Comparison of ENCODE assay signal across 8 cellular contexts in genomic region chr6:29737707-29738630, GRCh38. TPM values are rescaled to one million over a fixed set of nuclear protein-coding genes. Genes with fewer than 3 reads are reported as not detected.
DNase-seq lines count a peak whose midpoint lies in the region; ATAC-seq and TF ChIP-seq lines count a peak whose summit lies in the region.

No MANE protein-coding gene starts in this region.

- no peak for TF ChIP-seq EP300 in upper lobe of left lung (IDR thresholded peaks at IDR 0.05)

- H2BK12ac ChIP-seq in neuronal stem cell (ENCODE audit: low read length), result no peak overlapping the region

- H3K4ac ChIP-seq in neuronal stem cell (ENCODE audit: low read length), result no peak overlapping the region

- H3K36me3 ChIP-seq in Panc1 (ENCODE audit: control insufficient read depth, insufficient read depth, low read length) (no peaks in the 10 kb centered on the region), neuronal stem cell (replicated peaks in 1 of 2; ENCODE audit: control insufficient read depth in 2 of 2, insufficient read depth in 2 of 2, low read length in 2 of 2) (no peaks in the 10 kb centered on the region), upper lobe of left lung (no peaks in the 10 kb centered on the region)

- no peak overlapping the region for H3K4me2 ChIP-seq in neuronal stem cell (ENCODE audit: insufficient read depth, low read length, poor library complexity, severe bottlenecking)

- 0 out of 2 replicates have a peak, but pooled peaks cover 2% of the 10 kb centered on the region for H3K27me3 ChIP-seq in Panc1 (ENCODE audit: control insufficient read depth, insufficient read depth, low read length)
- H3K27me3 ChIP-seq in neuronal stem cell (ENCODE audit: control insufficient read depth in 3 of 3, insufficient read depth in 3 of 3, low read depth in 1 of 3, low read length in 3 of 3), result peaks cover 0 to 21% (median 0%) of the 10 kb centered on the region in 3 experiments
- H3K27me3 ChIP-seq in upper lobe of left lung, result no peaks in the 10 kb centered on the region

- no TSS peak for BruUV-seq in Panc1 (replicated peaks; lab: Mats Ljungman, UMichigan)

- intact Hi-C loops in Panc1 (cut with micrococcal nuclease; ENCODE audit: unreplicated experiment), result loop anchor here (1.0 to 10.0 kb wide), 2 partner anchors 97 to 267 kb away; no protein-coding TSS in a partner anchor

- H2AK5ac ChIP-seq in neuronal stem cell (ENCODE audit: low read depth, low read length), result no peak overlapping the region

- TF ChIP-seq CTCF in Panc1 (IDR thresholded peaks at IDR 0.05) (peak; percentile 87), upper lobe of left lung (IDR thresholded peaks at IDR 0.05) (peak; percentile 47 to 82 (median 62))

- H3K14ac ChIP-seq in neuronal stem cell (ENCODE audit: low read length), result no peak overlapping the region

- in situ Hi-C loops in Panc1 (cut with HindIII; ENCODE audit: low pct_unique_long_range_greater_than_20kb, low sequenced_read_pairs), result no loop called here

- no peak overlapping the region for H3K23ac ChIP-seq in neuronal stem cell (ENCODE audit: low read depth, low read length, poor library complexity)

- H3K4me3 ChIP-seq in Panc1 (ENCODE audit: low read depth in 2 of 2, low read length in 2 of 2) (no peak overlapping the region), neuronal stem cell (ENCODE audit: low read length in 2 of 2) (no peak overlapping the region), upper lobe of left lung (no peak overlapping the region)

- H2BK5ac ChIP-seq in neuronal stem cell (ENCODE audit: low read length), result no peak overlapping the region

- DNase-seq in COLO829 (ENCODE audit: low spot score) (peak; percentile 65), HEK293T (ENCODE audit: extremely low spot score) (peak; percentile 65), Panc1 (ENCODE audit: low read depth, low spot score) (peak; percentile 62), fibroblast of peridontal ligament (ENCODE audit: extremely low read depth) (peak; percentile 69), neuronal stem cell (ENCODE audit: low spot score) (peak; percentile 40), upper lobe of left lung (peak in 1 of 2 donors; percentile 74)
- peak; percentile 69 to 74 for DNase-seq in activated T-cell treated with anti-CD3 and anti-CD28 coated beads, Interleukin-2, amount 50 U/mL, for 48 hours

- no CpG with 5 or more reads among the region's 9 CpGs for WGBS in neuronal stem cell (ENCODE audit: extremely low coverage in 2 of 2, insufficient read length in 2 of 2, insufficient replicate concordance in 1 of 2), 2 donors
- 53 to 61% methylated on average over 6 to 9 of the region's 9 CpGs for WGBS in upper lobe of left lung, 2 donors

- TF ChIP-seq POLR2A in upper lobe of left lung (IDR thresholded peaks at IDR 0.05), result no peak

- H2AFZ ChIP-seq in neuronal stem cell (ENCODE audit: low read length), result no peak overlapping the region

- H3K79me1 ChIP-seq in neuronal stem cell (ENCODE audit: low read depth, low read length), result no peaks in the 10 kb centered on the region

- no peak overlapping the region for H4K91ac ChIP-seq in neuronal stem cell (ENCODE audit: low read depth, low read length, poor library complexity)

- H3K18ac ChIP-seq in neuronal stem cell (ENCODE audit: low read length), result no peak overlapping the region

- H4K8ac ChIP-seq in neuronal stem cell (ENCODE audit: low read depth, low read length), result no peak overlapping the region

- H3K9me3 ChIP-seq in Panc1 (ENCODE audit: control insufficient read depth, insufficient read depth, low read depth, low read length), result no peaks in the 10 kb centered on the region
- no peaks in the 10 kb centered on the region for H3K9me3 ChIP-seq in neuronal stem cell (replicated peaks in 1 of 2; ENCODE audit: control insufficient read depth in 2 of 2, insufficient read depth in 1 of 2, low read depth in 1 of 2, low read length in 2 of 2)
- no peaks in the 10 kb centered on the region for H3K9me3 ChIP-seq in upper lobe of left lung

- H3K27ac ChIP-seq in Panc1 (ENCODE audit: low read length), result no peak overlapping the region
- no peak overlapping the region for H3K27ac ChIP-seq in neuronal stem cell (replicated peaks; ENCODE audit: low read length)
- H3K27ac ChIP-seq in upper lobe of left lung, result no peak overlapping the region

- no peak overlapping the region for H2BK15ac ChIP-seq in neuronal stem cell (ENCODE audit: low read length)

- H3K4me1 ChIP-seq in Panc1 (ENCODE audit: control insufficient read depth, insufficient read depth, low read length) (no peaks in the 10 kb centered on the region), neuronal stem cell (ENCODE audit: control insufficient read depth in 2 of 2, insufficient read depth in 1 of 2, low read depth in 1 of 2, low read length in 2 of 2) (no peaks in the 10 kb centered on the region), upper lobe of left lung (no peaks in the 10 kb centered on the region)

- no peak overlapping the region for H3K9ac ChIP-seq in neuronal stem cell (ENCODE audit: low read depth, low read length, poor library complexity)

- POLR2A ChIA-PET in HEK293T (lab: Yijun Ruan, JAX) (interaction anchor here (0.6 to 1.1 kb wide), 4 partner anchors 9 to 96 kb away, joined by 3 to 4 read pairs (median 3); no protein-coding TSS in a partner anchor), Panc1 (lab: Charles Lee) (no interaction called here)

- CTCF ChIA-PET in HEK293T (lab: Yijun Ruan, JAX) (interaction anchor here (0.6 to 2.7 kb wide), 13 partner anchors 11 to 102 kb away, joined by 3 to 22 read pairs (median 3); no protein-coding TSS in a partner anchor), Panc1 (lab: Charles Lee) (interaction anchor here (0.6 to 1.0 kb wide), 4 partner anchors 11 to 579 kb away, joined by 3 to 8 read pairs (median 4); no protein-coding TSS in a partner anchor)

- ATAC-seq in Panc1 (peak; percentile 94), upper lobe of left lung (ENCODE audit: low FRiP score in 2 of 2) (peak; percentile 81 to 91), HG03135 (IDR thresholded peaks at IDR 0.05; ENCODE audit: unreplicated experiment) (no peak)

- no peak overlapping the region for H2BK120ac ChIP-seq in neuronal stem cell (ENCODE audit: low read depth, low read length)

TF ChIP-seq in HEK293T, 16 proteins besides CTCF, POLR2A, EP300 and RAD21:
- TF ChIP-seq L3MBTL2 (conservative IDR thresholded peaks at IDR 0.05) (no peak), TARDBP (IDR thresholded peaks at IDR 0.05) (no peak)

RNA-seq across cellular contexts. Expression of gene HLA-F, which starts 14.7 kb away (rescaled TPM):
- total RNA-seq in Panc1 (2021; ENCODE audit: unreplicated experiment), result 7.5 TPM
- 18.0 TPM for polyA plus RNA-seq in Panc1 (2012; ENCODE audit: insufficient read length)
- 2.6 TPM for polyA plus RNA-seq in neuronal stem cell (2013, experiment 1 of 2)
- 2.2 TPM for polyA plus RNA-seq in neuronal stem cell (2013, experiment 2 of 2)
- 100 to 1,000 TPM; 163 to 418 (median 191) TPM for total RNA-seq in upper lobe of left lung

RNA-seq across cellular contexts. Expression of gene ZFP57, which starts 57.0 kb away (rescaled TPM):
- total RNA-seq in Panc1 (2021; ENCODE audit: unreplicated experiment), result not detected
- not detected for polyA plus RNA-seq in Panc1 (2012; ENCODE audit: insufficient read length)
- 0.17 TPM for polyA plus RNA-seq in neuronal stem cell (2013, experiment 1 of 2)
- polyA plus RNA-seq in neuronal stem cell (2013, experiment 2 of 2), result 0.14 TPM
- 1 to 10 TPM in 1 of 6 donors, under 1 TPM in 1, not detected in 4; 0.30 to 2.1 TPM for total RNA-seq in upper lobe of left lung

Comparison
In these comparisons a context has a peak if more than half of its experiments do, and no peak if none do; other contexts are left out.
1. RNA of gene HLA-F, which starts 14.7 kb away (total RNA-seq): 163 to 418 TPM in upper lobe of left lung; 7.5 TPM in Panc1 (single experiment); every median in the first group is over 10 times any median in the second.